In genomic region chr6:16227605-16228004, GRCh38 we compare ENCODE assay signal across 17 cellular contexts. TPM values are rescaled to one million over a fixed set of nuclear protein-coding genes. Genes with fewer than 3 reads are reported as not detected.
DNase-seq lines count a peak whose midpoint lies in the region; ATAC-seq and TF ChIP-seq lines count a peak whose summit lies in the region.
"Had no signal": no experiment of that assay in that cellular context is flagged by ENCODE, and none has a peak within 500 bp of the region (broad histone marks: within the 10 kb centered on the region; RNA-seq: fewer than 3 reads in every experiment).

No MANE protein-coding gene starts in this region.

- ATAC-seq in Panc1 = 0 out of 2 replicates have a peak, but pooled peaks have one; percentile 47
- no peak for ATAC-seq in GM19455 (IDR thresholded peaks at IDR 0.05; ENCODE audit: unreplicated experiment)
- ATAC-seq: CD8-positive, alpha-beta T cell had no signal

- H3K4me3 ChIP-seq in Panc1 (ENCODE audit: low read depth in 2 of 2, low read length in 2 of 2) (no peak overlapping the region), endodermal cell (ENCODE audit: low read length) (no peak overlapping the region), testis (peak overlapping the region; percentile 18 to 26)
- H3K4me3 ChIP-seq: BLaER1 treated with 17β-estradiol and CSF1 and Interleukin-3, amounts not matched to agents 10 nM and 100 nM; GM23248; HAP-1 had no signal

- BruUV-seq in Panc1 (replicated peaks; lab: Mats Ljungman, UMichigan) = no TSS peak

- H3K27ac Mint-ChIP-seq in endodermal cell (no peak overlapping the region), nephron progenitor cell (no peak overlapping the region)
- no peak overlapping the region for H3K27ac Mint-ChIP-seq in activated CD4-positive, alpha-beta memory T cell treated with anti-CD3 and anti-CD28 coated beads, Interleukin-2, amount 10 ng/mL, durations not matched to agents 7 days and 5 days
- H3K27ac Mint-ChIP-seq: B cell; CD8-positive, alpha-beta T cell had no signal

- no peak overlapping the region for H3K9ac ChIP-seq in endodermal cell (ENCODE audit: extremely low read depth, low read length, poor library complexity, severe bottlenecking)
- H3K9ac ChIP-seq: BLaER1 treated with 17β-estradiol and CSF1 and Interleukin-3, amounts not matched to agents 10 nM and 100 nM; GM23248 had no signal

- peaks cover 5% of the 10 kb centered on the region for H3K9me3 Mint-ChIP-seq in endodermal cell
- H3K9me3 Mint-ChIP-seq in nephron progenitor cell = no peaks in the 10 kb centered on the region
- peaks cover 2% of the 10 kb centered on the region for H3K9me3 Mint-ChIP-seq in activated CD4-positive, alpha-beta memory T cell treated with anti-CD3 and anti-CD28 coated beads, Interleukin-2, amount 10 ng/mL, durations not matched to agents 7 days and 5 days
- H3K9me3 Mint-ChIP-seq: CD8-positive, alpha-beta T cell had no signal

- intact Hi-C loops in Panc1 (cut with micrococcal nuclease; ENCODE audit: unreplicated experiment) = no loop called here
- intact Hi-C loops in testis (cut with DNase I; ENCODE audit: low total_unique reads) = no loop called here

- H3K36me3 Mint-ChIP-seq in endodermal cell (ENCODE audit: low read depth) (no peaks in the 10 kb centered on the region), nephron progenitor cell (ENCODE audit: low read depth) (no peaks in the 10 kb centered on the region)
- H3K36me3 Mint-ChIP-seq in activated CD4-positive, alpha-beta memory T cell treated with anti-CD3 and anti-CD28 coated beads, Interleukin-2, amount 10 ng/mL, durations not matched to agents 7 days and 5 days (ENCODE audit: low read depth) = no peaks in the 10 kb centered on the region
- H3K36me3 Mint-ChIP-seq: CD8-positive, alpha-beta T cell had no signal

- H3K36me3 ChIP-seq in Panc1 (ENCODE audit: control insufficient read depth, insufficient read depth, low read length) (no peaks in the 10 kb centered on the region), endodermal cell (ENCODE audit: control insufficient read depth, insufficient read depth, low read length) (no peaks in the 10 kb centered on the region), testis (ENCODE audit: low read depth, missing control alignments) (no peaks in the 10 kb centered on the region)
- H3K36me3 ChIP-seq: BLaER1 treated with 17β-estradiol and CSF1 and Interleukin-3, amounts not matched to agents 10 nM and 100 nM; HAP-1 had no signal

- H3K9me3 ChIP-seq in Panc1 (ENCODE audit: control insufficient read depth, insufficient read depth, low read depth, low read length) (no peaks in the 10 kb centered on the region), endodermal cell (ENCODE audit: control insufficient read depth, low read length) (no peaks in the 10 kb centered on the region), testis (no peaks in the 10 kb centered on the region)
- H3K9me3 ChIP-seq: HAP-1 had no signal

- H3K27me3 Mint-ChIP-seq in endodermal cell (ENCODE audit: insufficient read depth) (peaks cover 5% of the 10 kb centered on the region), nephron progenitor cell (ENCODE audit: low read depth, poor library complexity) (peaks cover 3% of the 10 kb centered on the region)
- H3K27me3 Mint-ChIP-seq in activated CD4-positive, alpha-beta memory T cell treated with anti-CD3 and anti-CD28 coated beads, Interleukin-2, amount 10 ng/mL, durations not matched to agents 7 days and 5 days = peaks cover 10% of the 10 kb centered on the region

- POLR2A ChIA-PET in Panc1 (lab: Charles Lee) = no interaction called here
- POLR2A ChIA-PET in activated CD4-positive, alpha-beta memory T cell treated with anti-CD3 and anti-CD28 coated beads, Interleukin-2, amount 10 ng/mL, durations not matched to agents 7 days and 5 days (lab: Charles Lee) = no interaction called here

- CTCF ChIA-PET in Panc1 (lab: Charles Lee) = no interaction called here
- CTCF ChIA-PET in activated CD4-positive, alpha-beta memory T cell treated with anti-CD3 and anti-CD28 coated beads, Interleukin-2, amount 10 ng/mL, durations not matched to agents 7 days and 5 days (lab: Charles Lee) = no interaction called here

- H3K27me3 ChIP-seq in Panc1 (ENCODE audit: control insufficient read depth, insufficient read depth, low read length) (peaks cover 3% of the 10 kb centered on the region; the same call in 1 of the 2 replicates), endodermal cell (ENCODE audit: control insufficient read depth, insufficient read depth, low read length, poor library complexity, severe bottlenecking) (no peaks in the 10 kb centered on the region), testis (no peaks in the 10 kb centered on the region)

- no peak overlapping the region for H3K4me3 Mint-ChIP-seq in endodermal cell
- H3K4me3 Mint-ChIP-seq in nephron progenitor cell = peak overlapping the region; percentile 33
- no peak overlapping the region for H3K4me3 Mint-ChIP-seq in activated CD4-positive, alpha-beta memory T cell treated with anti-CD3 and anti-CD28 coated beads, Interleukin-2, amount 10 ng/mL, durations not matched to agents 7 days and 5 days
- H3K4me3 Mint-ChIP-seq: B cell; CD8-positive, alpha-beta T cell had no signal

- H3K4me1 Mint-ChIP-seq in endodermal cell (peaks cover 11% of the 10 kb centered on the region), nephron progenitor cell (peaks cover 25% of the 10 kb centered on the region)
- no peaks in the 10 kb centered on the region for H3K4me1 Mint-ChIP-seq in activated CD4-positive, alpha-beta memory T cell treated with anti-CD3 and anti-CD28 coated beads, Interleukin-2, amount 10 ng/mL, durations not matched to agents 7 days and 5 days
- H3K4me1 Mint-ChIP-seq: B cell had no signal

- DNase-seq in Panc1 (ENCODE audit: low read depth, low spot score) (no peak), endodermal cell (peak; percentile 59), nephron progenitor cell (no peak), testis (no peak), nucleus accumbens (lab: John Stamatoyannopoulos, UW) (no peak)
- DNase-seq in activated CD4-positive, alpha-beta memory T cell treated with anti-CD3 and anti-CD28 coated beads, Interleukin-2, amount 10 ng/mL, durations not matched to agents 7 days and 5 days = no peak
- DNase-seq: Calu3; CD8-positive, alpha-beta T cell; DMS79 treated with DMSO at 0.1 percent for 48 hours; GF-D8; GM23248; IMR-90 had no signal

- no peak for TF ChIP-seq POLR2A in testis (IDR thresholded peaks at IDR 0.05)

- in situ Hi-C loops in Panc1 (cut with HindIII; ENCODE audit: low pct_unique_long_range_greater_than_20kb, low sequenced_read_pairs) = no loop called here

- H3K27ac ChIP-seq in Panc1 (ENCODE audit: low read length) (no peak overlapping the region), endodermal cell (ENCODE audit: low read depth, low read length) (no peak overlapping the region), testis (peak overlapping the region; percentile 30 to 31)
- H3K27ac ChIP-seq: BLaER1 treated with 17β-estradiol and CSF1 and Interleukin-3, amounts not matched to agents 10 nM and 100 nM; GM23248; HL-60 had no signal

- TF ChIP-seq CTCF in Panc1 (IDR thresholded peaks at IDR 0.05) (no peak), endodermal cell (conservative IDR thresholded peaks at IDR 0.05) (no peak), nephron progenitor cell (IDR thresholded peaks at IDR 0.05) (no peak), testis (IDR thresholded peaks at IDR 0.05) (no peak)

- H3K4me1 ChIP-seq in Panc1 (ENCODE audit: control insufficient read depth, insufficient read depth, low read length) (peaks cover 3% of the 10 kb centered on the region; the same call in 1 of the 2 replicates), endodermal cell (ENCODE audit: control insufficient read depth, insufficient read depth, low read length) (peaks cover 5% of the 10 kb centered on the region), testis (peaks cover 40% of the 10 kb centered on the region)

- WGBS in endodermal cell (ENCODE audit: insufficient coverage in 1 of 2, insufficient read length in 1 of 2), 2 experiments = 79 to 83% methylated on average over 5 to 7 of the region's 7 CpGs
- WGBS in testis, 2 donors = 43 to 58% methylated on average over 7 of the region's 7 CpGs

RNA-seq across cellular contexts. Expression of gene GMPR, which starts 10.8 kb away (rescaled TPM):
- 3.5 TPM for total RNA-seq in Panc1 (2021; ENCODE audit: unreplicated experiment)
- polyA plus RNA-seq in Panc1 (2012; ENCODE audit: insufficient read length) = 3.5 TPM
- 10 to 100 TPM in 1 of 2 donors, 1 to 10 TPM in 1; 4.9 to 20.7 TPM for total RNA-seq in endodermal cell
- 6.1 TPM for polyA plus RNA-seq in endodermal cell (2013, experiment 1 of 2)
- polyA plus RNA-seq in endodermal cell (2013, experiment 2 of 2) = 6.0 TPM
- total RNA-seq in testis = 100 to 1,000 TPM; 164 to 215 TPM
- polyA plus RNA-seq in testis (ENCODE audit: insufficient read depth, low read depth, low replicate concordance) = 121 TPM
- 1 to 10 TPM; 3.4 to 4.0 TPM for total RNA-seq in activated CD4-positive, alpha-beta memory T cell treated with anti-CD3 and anti-CD28 coated beads, Interleukin-2, amount 10 ng/mL, durations not matched to agents 7 days and 5 days
- total RNA-seq: B cell had no signal

Comparison
In these comparisons a context has a peak if more than half of its experiments do, and no peak if none do; other contexts are left out.
1. H3K27ac ChIP-seq: peak in testis (2 of 2); none in Panc1 (single experiment) and endodermal cell (single experiment).
2. H3K4me3 ChIP-seq: peak in testis (2 of 2); none in Panc1 (0 of 2) and endodermal cell (single experiment).
3. RNA of gene GMPR, which starts 10.8 kb away (total RNA-seq): 164 to 215 TPM in testis; 4.9 to 20.7 TPM in endodermal cell, 3.4 to 4.0 TPM in activated CD4-positive, alpha-beta memory T cell treated with anti-CD3 and anti-CD28 coated beads, Interleukin-2, amount 10 ng/mL, durations not matched to agents 7 days and 5 days and 3.5 TPM in Panc1 (single experiment); every median in the first group is over 4 times any median in the second.